In the genomic region with DNA sequence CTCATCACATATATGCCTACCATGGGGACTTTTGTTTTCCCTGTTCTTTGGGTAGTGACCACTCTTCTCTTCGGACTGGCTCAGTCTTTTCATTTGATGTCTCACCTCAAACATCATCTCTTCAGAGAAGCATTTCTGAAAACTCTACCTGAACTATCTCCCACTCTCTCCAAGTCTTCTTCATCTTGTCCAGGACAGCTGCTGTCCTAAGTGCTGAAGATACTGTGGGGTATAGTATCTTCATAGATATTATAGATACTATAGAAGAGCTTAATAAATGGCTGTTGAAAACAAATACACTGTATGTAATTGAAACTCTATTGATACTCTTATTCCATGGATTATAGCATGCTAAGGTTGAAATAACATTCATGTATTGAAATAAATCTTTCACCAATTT, we compare ENCODE assay signal across 2 cellular contexts.
TF ChIP-seq lines count a peak whose summit lies in the region.

No MANE protein-coding gene starts in this region.

TF ChIP-seq in GM23338, 12 proteins besides CTCF, POLR2A, EP300 and RAD21 (continued from another document):
- no peak for TF ChIP-seq ZNF331 (CRISPR knock-in tag; IDR thresholded peaks at IDR 0.05; ENCODE audit: low read depth)

TF ChIP-seq in Ishikawa, 13 proteins besides CTCF, POLR2A, EP300 and RAD21 (continued from another document):
- TF ChIP-seq, protein P1, sequence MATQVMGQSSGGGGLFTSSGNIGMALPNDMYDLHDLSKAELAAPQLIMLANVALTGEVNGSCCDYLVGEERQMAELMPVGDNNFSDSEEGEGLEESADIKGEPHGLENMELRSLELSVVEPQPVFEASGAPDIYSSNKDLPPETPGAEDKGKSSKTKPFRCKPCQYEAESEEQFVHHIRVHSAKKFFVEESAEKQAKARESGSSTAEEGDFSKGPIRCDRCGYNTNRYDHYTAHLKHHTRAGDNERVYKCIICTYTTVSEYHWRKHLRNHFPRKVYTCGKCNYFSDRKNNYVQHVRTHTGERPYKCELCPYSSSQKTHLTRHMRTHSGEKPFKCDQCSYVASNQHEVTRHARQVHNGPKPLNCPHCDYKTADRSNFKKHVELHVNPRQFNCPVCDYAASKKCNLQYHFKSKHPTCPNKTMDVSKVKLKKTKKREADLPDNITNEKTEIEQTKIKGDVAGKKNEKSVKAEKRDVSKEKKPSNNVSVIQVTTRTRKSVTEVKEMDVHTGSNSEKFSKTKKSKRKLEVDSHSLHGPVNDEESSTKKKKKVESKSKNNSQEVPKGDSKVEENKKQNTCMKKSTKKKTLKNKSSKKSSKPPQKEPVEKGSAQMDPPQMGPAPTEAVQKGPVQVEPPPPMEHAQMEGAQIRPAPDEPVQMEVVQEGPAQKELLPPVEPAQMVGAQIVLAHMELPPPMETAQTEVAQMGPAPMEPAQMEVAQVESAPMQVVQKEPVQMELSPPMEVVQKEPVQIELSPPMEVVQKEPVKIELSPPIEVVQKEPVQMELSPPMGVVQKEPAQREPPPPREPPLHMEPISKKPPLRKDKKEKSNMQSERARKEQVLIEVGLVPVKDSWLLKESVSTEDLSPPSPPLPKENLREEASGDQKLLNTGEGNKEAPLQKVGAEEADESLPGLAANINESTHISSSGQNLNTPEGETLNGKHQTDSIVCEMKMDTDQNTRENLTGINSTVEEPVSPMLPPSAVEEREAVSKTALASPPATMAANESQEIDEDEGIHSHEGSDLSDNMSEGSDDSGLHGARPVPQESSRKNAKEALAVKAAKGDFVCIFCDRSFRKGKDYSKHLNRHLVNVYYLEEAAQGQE (IDR thresholded peaks at IDR 0.05; ENCODE audit: low read depth) = peak; percentile 71; the same call in 1 of the 2 replicates
- TF ChIP-seq CEBPB (IDR thresholded peaks at IDR 0.05) (no peak), EGR1 (IDR thresholded peaks at IDR 0.05) (no peak)
TF ChIP-seq in Ishikawa: peak in this region for 1.
